Comparison of ENCODE assay signal across 1 cellular context in the genomic region with DNA sequence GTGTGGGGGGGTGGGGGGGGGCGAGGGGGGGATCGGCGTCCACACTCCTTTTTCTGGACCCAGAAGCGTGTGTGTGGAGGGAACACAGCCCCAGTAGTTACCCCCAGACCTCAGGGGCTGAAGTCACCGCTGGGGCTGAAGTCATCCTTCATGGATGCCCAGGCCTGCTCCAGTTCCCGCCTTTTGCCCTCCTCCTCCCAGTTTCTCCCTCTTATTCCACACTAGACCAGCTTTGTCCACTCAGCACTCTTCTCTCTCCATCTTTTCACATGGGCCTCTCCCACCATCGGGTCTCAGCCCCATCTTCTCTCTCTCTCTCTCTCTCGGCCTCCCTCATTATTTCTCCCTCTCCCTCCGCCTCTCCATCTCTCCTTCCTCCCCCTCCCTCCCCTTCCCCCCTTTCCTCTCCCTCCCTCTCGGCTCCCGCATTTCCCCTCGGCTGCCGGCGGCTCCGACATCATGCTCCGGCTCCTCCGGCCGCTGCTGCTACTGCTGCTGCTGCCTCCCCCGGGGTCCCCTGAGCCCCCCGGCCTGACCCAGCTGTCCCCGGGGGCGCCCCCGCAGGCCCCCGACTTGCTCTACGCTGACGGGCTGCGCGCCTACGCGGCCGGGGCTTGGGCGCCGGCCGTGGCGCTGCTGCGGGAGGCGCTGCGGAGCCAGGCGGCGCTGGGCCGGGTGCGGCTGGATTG.
A peak's percentile ranks its signal among the peaks of the same experiment; 100 is the strongest.
TF ChIP-seq lines count a peak whose summit lies in the region.

A gene with protein sequence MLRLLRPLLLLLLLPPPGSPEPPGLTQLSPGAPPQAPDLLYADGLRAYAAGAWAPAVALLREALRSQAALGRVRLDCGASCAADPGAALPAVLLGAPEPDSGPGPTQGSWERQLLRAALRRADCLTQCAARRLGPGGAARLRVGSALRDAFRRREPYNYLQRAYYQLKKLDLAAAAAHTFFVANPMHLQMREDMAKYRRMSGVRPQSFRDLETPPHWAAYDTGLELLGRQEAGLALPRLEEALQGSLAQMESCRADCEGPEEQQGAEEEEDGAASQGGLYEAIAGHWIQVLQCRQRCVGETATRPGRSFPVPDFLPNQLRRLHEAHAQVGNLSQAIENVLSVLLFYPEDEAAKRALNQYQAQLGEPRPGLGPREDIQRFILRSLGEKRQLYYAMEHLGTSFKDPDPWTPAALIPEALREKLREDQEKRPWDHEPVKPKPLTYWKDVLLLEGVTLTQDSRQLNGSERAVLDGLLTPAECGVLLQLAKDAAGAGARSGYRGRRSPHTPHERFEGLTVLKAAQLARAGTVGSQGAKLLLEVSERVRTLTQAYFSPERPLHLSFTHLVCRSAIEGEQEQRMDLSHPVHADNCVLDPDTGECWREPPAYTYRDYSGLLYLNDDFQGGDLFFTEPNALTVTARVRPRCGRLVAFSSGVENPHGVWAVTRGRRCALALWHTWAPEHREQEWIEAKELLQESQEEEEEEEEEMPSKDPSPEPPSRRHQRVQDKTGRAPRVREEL (plus strand): TSS at position 426 of the 689 bp plus-strand sequence. CDS start 34 bp downstream, at position 460.

TF ChIP-seq in SK-N-SH, 30 proteins besides CTCF, POLR2A, EP300 and RAD21:
- TF ChIP-seq NRF1 (IDR thresholded peaks at IDR 0.05; ENCODE audit: low read depth, low read length) (no peak), TAF1 (IDR thresholded peaks at IDR 0.05; ENCODE audit: borderline replicate concordance, low read depth, low read length) (0 out of 2 replicates have a peak, but pooled peaks have one; percentile 54), SIN3A (IDR thresholded peaks at IDR 0.05; ENCODE audit: borderline replicate concordance, low read depth, low read length) (0 out of 2 replicates have a peak, but pooled peaks have one; percentile 22), POLR2AphosphoS5 (IDR thresholded peaks at IDR 0.05; ENCODE audit: low read depth, low read length) (peak; percentile 34)
